Comparison of ENCODE assay signal across 8 cellular contexts in genomic region chr2:231482806-231483391, GRCh38. TPM values are rescaled to one million over a fixed set of nuclear protein-coding genes. Genes with fewer than 3 reads are reported as not detected.
DNase-seq lines count a peak whose midpoint lies in the region; ATAC-seq and TF ChIP-seq lines count a peak whose summit lies in the region.

No MANE protein-coding gene starts in this region.

- CTCF ChIA-PET in SK-N-SH (lab: Yijun Ruan, JAX): interaction anchor here (0.5 to 4.5 kb wide), 41 partner anchors 10 to 1322 kb away, joined by 3 to 56 read pairs (median 4); partner anchors contain the start of gene NCL

- H3K27me3 ChIP-seq in SK-N-SH (ENCODE audit: insufficient read depth): no peaks in the 10 kb centered on the region

- no peaks in the 10 kb centered on the region for H3K9me3 ChIP-seq in SK-N-SH

- no peaks in the 10 kb centered on the region for H3F3A ChIP-seq in SK-N-SH (replicated peaks; ENCODE audit: insufficient read depth)

- peak; percentile 62 for TF ChIP-seq RAD21 in SK-N-SH (IDR thresholded peaks at IDR 0.05; ENCODE audit: low read length)

- no peak overlapping the region for H3K4me2 ChIP-seq in SK-N-SH

- H3K27ac ChIP-seq in SK-N-SH (ENCODE audit: low read depth in 2 of 2, low read length in 1 of 2): no peak overlapping the region

- no peaks in the 10 kb centered on the region for H3K9me2 ChIP-seq in SK-N-SH

- no peak overlapping the region for H3K4me3 Mint-ChIP-seq in type B pancreatic cell

- H3K36me3 ChIP-seq in SK-N-SH (replicated peaks in 1 of 2; ENCODE audit: control insufficient read depth in 1 of 2, insufficient read depth in 2 of 2, low read length in 1 of 2): no peaks in the 10 kb centered on the region

- H3K9me3 Mint-ChIP-seq in activated naive CD4-positive, alpha-beta T cell treated with anti-CD3 and anti-CD28 coated beads, Interleukin-2, amount 50 U/mL, for 72 hours: no peaks in the 10 kb centered on the region
- H3K9me3 Mint-ChIP-seq in type B pancreatic cell: no peaks in the 10 kb centered on the region

- 57% methylated on average over 22 of the region's 36 CpGs for WGBS in SK-N-SH (ENCODE audit: low lambda C conversion rate)

- ATAC-seq in GM18498 (IDR thresholded peaks at IDR 0.05; ENCODE audit: unreplicated experiment) (peak; percentile 82), HG03565 (IDR thresholded peaks at IDR 0.05; ENCODE audit: unreplicated experiment) (peak; percentile 58), Right ventricle myocardium inferior (peak; percentile 92)
- peak; percentile 86 to 88 for ATAC-seq in activated naive CD4-positive, alpha-beta T cell treated with anti-CD3 and anti-CD28 coated beads, Interleukin-2, amount 50 U/mL, for 72 hours

- H2AFZ ChIP-seq in SK-N-SH (ENCODE audit: low read depth): peak overlapping the region; percentile 79; the same call in 1 of the 2 replicates

- TF ChIP-seq CTCF in SK-N-SH (IDR thresholded peaks at IDR 0.05) (peak; percentile 72), type B pancreatic cell (conservative IDR thresholded peaks at IDR 0.05) (peak; percentile 89)

- intact Hi-C loops in Right ventricle myocardium inferior (cut with DNase I): loop anchor here (1.0 kb wide), 1 partner anchor 75 kb away; no protein-coding TSS in a partner anchor
- intact Hi-C loops in posterior vena cava (cut with DNase I): loop anchor here in 1 of 2 donors (10.0 kb wide), 1 partner anchor 72 kb away; no protein-coding TSS in a partner anchor

- H3K36me3 Mint-ChIP-seq in activated naive CD4-positive, alpha-beta T cell treated with anti-CD3 and anti-CD28 coated beads, Interleukin-2, amount 50 U/mL, for 72 hours: peaks cover 0 to 4% of the 10 kb centered on the region in 2 donors
- H3K36me3 Mint-ChIP-seq in type B pancreatic cell: no peaks in the 10 kb centered on the region

- H3K4me1 ChIP-seq in SK-N-SH (ENCODE audit: control insufficient read depth in 1 of 2, insufficient read depth in 2 of 2, low read depth in 1 of 2, low read length in 1 of 2): no peaks in the 10 kb centered on the region; a peak in 1 of 4 replicates

- H3K27ac Mint-ChIP-seq in activated naive CD4-positive, alpha-beta T cell treated with anti-CD3 and anti-CD28 coated beads, Interleukin-2, amount 50 U/mL, for 72 hours: peak overlapping the region; percentile 93 to 95
- no peak overlapping the region for H3K27ac Mint-ChIP-seq in type B pancreatic cell

- POLR2A ChIA-PET in SK-N-SH (lab: Yijun Ruan, JAX): interaction anchor here (0.8 to 3.6 kb wide), 2 partner anchors 16 to 18 kb away, joined by 3 to 23 read pairs; partner anchors contain the start of gene NCL

- H3K4me3 ChIP-seq in SK-N-SH (ENCODE audit: low read depth in 2 of 2, low read length in 1 of 2): no peak overlapping the region; a peak in 1 of 4 replicates

- H3K79me2 ChIP-seq in SK-N-SH (ENCODE audit: insufficient read depth): no peaks in the 10 kb centered on the region

- H3K27me3 Mint-ChIP-seq in type B pancreatic cell: no peaks in the 10 kb centered on the region

- no peak overlapping the region for H3K9ac ChIP-seq in SK-N-SH

- H4K20me1 ChIP-seq in SK-N-SH (ENCODE audit: insufficient read depth): no peaks in the 10 kb centered on the region

- DNase-seq in 8988T (peak; percentile 96), SK-N-SH (peak; percentile 96), Right ventricle myocardium inferior (ENCODE audit: missing footprints) (peak; percentile 91), posterior vena cava (ENCODE audit: low spot score) (peak; percentile 94), type B pancreatic cell (ENCODE audit: extremely low spot score, unreplicated experiment) (peak; percentile 79)
- peak; percentile 82 to 84 for DNase-seq in activated naive CD4-positive, alpha-beta T cell treated with anti-CD3 and anti-CD28 coated beads, Interleukin-2, amount 50 U/mL, for 72 hours (ENCODE audit: low spot score in 2 of 2)

- no peak for TF ChIP-seq EP300 in SK-N-SH (IDR thresholded peaks at IDR 0.05; ENCODE audit: borderline replicate concordance in 1 of 2, low read depth in 1 of 2, low read length in 1 of 2)

- no peaks in the 10 kb centered on the region for H3K4me1 Mint-ChIP-seq in type B pancreatic cell (ENCODE audit: unreplicated experiment)

TF ChIP-seq in SK-N-SH, 30 proteins besides CTCF, POLR2A, EP300 and RAD21:
- TF ChIP-seq ELF1 (IDR thresholded peaks at IDR 0.05): no peak
- no peak for TF ChIP-seq USF1 (IDR thresholded peaks at IDR 0.05; ENCODE audit: borderline replicate concordance, low read depth)
- no peak for TF ChIP-seq REST (IDR thresholded peaks at IDR 0.05; ENCODE audit: low read depth, low read length)
- no peak for TF ChIP-seq TCF12 (IDR thresholded peaks at IDR 0.05)
- TF ChIP-seq GATA2 (CRISPR knock-in tag; IDR thresholded peaks at IDR 0.05): no peak
- TF ChIP-seq SMC3 (IDR thresholded peaks at IDR 0.05; ENCODE audit: low read depth, low read length): peak; percentile 69
- TF ChIP-seq GABPA (IDR thresholded peaks at IDR 0.05; ENCODE audit: low read depth): no peak

RNA-seq across cellular contexts. Expression of gene NCL, which starts 18.6 kb away (rescaled TPM):
- 256 and 285 TPM in 2 replicates for polyA plus RNA-seq in SK-N-SH (2012; rRNA removed)
- 363 and 421 TPM in 2 replicates for polyA plus RNA-seq in SK-N-SH (2012; cell fraction: cytosol; rRNA removed)
- 77.5 and 158 TPM in 2 replicates for polyA plus RNA-seq in SK-N-SH (2012; cell fraction: nucleus; rRNA removed)
- total RNA-seq in activated naive CD4-positive, alpha-beta T cell treated with anti-CD3 and anti-CD28 coated beads, Interleukin-2, amount 50 U/mL, for 72 hours: 100 to 1,000 TPM; 435 to 901 TPM
- 218 TPM for total RNA-seq in Right ventricle myocardium inferior
- total RNA-seq in posterior vena cava: 100 to 1,000 TPM; 341 to 448 TPM
- 499 and 709 TPM in 2 replicates for total RNA-seq in type B pancreatic cell (ENCODE audit: low replicate concordance)

RNA-seq across cellular contexts. Expression of gene NMUR1, which starts 47.3 kb away (rescaled TPM):
- not detected in 2 replicates for polyA plus RNA-seq in SK-N-SH (2012; rRNA removed)
- polyA plus RNA-seq in SK-N-SH (2012; cell fraction: cytosol; rRNA removed): 0.01 TPM in 1 of 2 replicates, not detected in the other
- polyA plus RNA-seq in SK-N-SH (2012; cell fraction: nucleus; rRNA removed): not detected in 2 replicates
- total RNA-seq in activated naive CD4-positive, alpha-beta T cell treated with anti-CD3 and anti-CD28 coated beads, Interleukin-2, amount 50 U/mL, for 72 hours: not detected
- total RNA-seq in Right ventricle myocardium inferior: 0.38 TPM
- 1 to 10 TPM; 5.3 to 7.4 TPM for total RNA-seq in posterior vena cava
- total RNA-seq in type B pancreatic cell (ENCODE audit: low replicate concordance): 0.10 TPM in 2 replicates
